ENCODE assay signal across 8 cellular contexts in genomic region chr17:78779271-78779600, GRCh38. TPM values are rescaled to one million over a fixed set of nuclear protein-coding genes. Genes with fewer than 3 reads are reported as not detected.
DNase-seq lines count a peak whose midpoint lies in the region; ATAC-seq and TF ChIP-seq lines count a peak whose summit lies in the region.
"Not testable (repeated sequence)": the region's sequence is repeated elsewhere in the genome, so short reads cannot be mapped to it uniquely, and the experiment has no call there.

No MANE protein-coding gene starts in this region.

- H3K4me1 Mint-ChIP-seq in activated CD4-positive, alpha-beta memory T cell treated with anti-CD3 and anti-CD28 coated beads for 36 hours (ENCODE audit: low read depth) = peaks cover 47% of the 10 kb centered on the region
- H3K4me1 Mint-ChIP-seq in naive thymus-derived CD4-positive, alpha-beta T cell = peaks cover 30 to 63% (median 51%) of the 10 kb centered on the region in 7 donors
- peaks cover 67% of the 10 kb centered on the region for H3K4me1 Mint-ChIP-seq in stimulated activated memory B cell treated with anti-CD40 and anti-IgM and Interleukin-4, amounts not matched to agents 10 μg/mL and 1 μg/mL and 100 μg/mL, for 72 hours

- H3K36me3 Mint-ChIP-seq in activated CD4-positive, alpha-beta memory T cell treated with anti-CD3 and anti-CD28 coated beads for 36 hours = peaks cover 34% of the 10 kb centered on the region
- peaks cover 0 to 35% (median 6%) of the 10 kb centered on the region in 5 donors for H3K36me3 Mint-ChIP-seq in naive thymus-derived CD4-positive, alpha-beta T cell
- peaks cover 13% of the 10 kb centered on the region for H3K36me3 Mint-ChIP-seq in stimulated activated memory B cell treated with anti-CD40 and anti-IgM and Interleukin-4, amounts not matched to agents 10 μg/mL and 1 μg/mL and 100 μg/mL, for 72 hours

- H3K27ac ChIP-seq in HEK293 (ENCODE audit: extremely low read depth, low read depth, low read length) = not testable (repeated sequence)
- H3K27ac ChIP-seq in OCI-LY7 (ENCODE audit: low read depth, low read length, poor library complexity, severe bottlenecking) (peak overlapping the region; percentile 85), adrenal gland (peak overlapping the region in 3 of 5 donors; percentile 10 to 92 (median 56)), gastroesophageal sphincter (peak overlapping the region in 3 of 4 donors; percentile 66 to 97 (median 95))
- peak overlapping the region; percentile 94 for H3K27ac ChIP-seq in naive thymus-derived CD4-positive, alpha-beta T cell (ENCODE audit: low read depth, low read length)

- not testable (repeated sequence) for H3K27me3 Mint-ChIP-seq in activated CD4-positive, alpha-beta memory T cell treated with anti-CD3 and anti-CD28 coated beads for 36 hours; naive thymus-derived CD4-positive, alpha-beta T cell; stimulated activated memory B cell treated with anti-CD40 and anti-IgM and Interleukin-4, amounts not matched to agents 10 μg/mL and 1 μg/mL and 100 μg/mL, for 72 hours

- not testable (repeated sequence) for ATAC-seq in gastroesophageal sphincter; naive thymus-derived CD4-positive, alpha-beta T cell; stimulated activated memory B cell treated with anti-CD40 and anti-IgM and Interleukin-4, amounts not matched to agents 10 μg/mL and 1 μg/mL and 100 μg/mL, for 72 hours

- not testable (repeated sequence) for TF ChIP-seq EP300 in gastroesophageal sphincter (IDR thresholded peaks at IDR 0.05)

- WGBS in adrenal gland, 4 donors = 68 to 87% (median 83%) methylated on average over 5 of the region's 5 CpGs
- WGBS in gastroesophageal sphincter (ENCODE audit: low coverage in 1 of 2), 2 donors = 77% methylated on average over 2 of the region's 5 CpGs; no CpG with 5 or more reads in 1 of the 2 donors

- DNase-seq in AML-193 (lab: John Stamatoyannopoulos, UW) = peak; percentile 39 to 45
- not testable (repeated sequence) for DNase-seq in OCI-LY7 (ENCODE audit: low spot score); activated CD4-positive, alpha-beta memory T cell treated with anti-CD3 and anti-CD28 coated beads for 36 hours; adrenal gland
- peak in 1 of 9 donors; percentile 23 for DNase-seq in naive thymus-derived CD4-positive, alpha-beta T cell

- H3K4me3 Mint-ChIP-seq in activated CD4-positive, alpha-beta memory T cell treated with anti-CD3 and anti-CD28 coated beads for 36 hours = peak overlapping the region; percentile 90
- H3K4me3 Mint-ChIP-seq in naive thymus-derived CD4-positive, alpha-beta T cell = peak overlapping the region in 8 of 10 donors; percentile 89 to 99 (median 96)
- peak overlapping the region; percentile 82 for H3K4me3 Mint-ChIP-seq in stimulated activated memory B cell treated with anti-CD40 and anti-IgM and Interleukin-4, amounts not matched to agents 10 μg/mL and 1 μg/mL and 100 μg/mL, for 72 hours

- not testable (repeated sequence) for BruUV-seq in OCI-LY7 (replicated peaks; lab: Mats Ljungman, UMichigan)

- H3K9me3 ChIP-seq in HEK293 (ENCODE audit: control insufficient read depth, insufficient read depth, low read depth, low read length); OCI-LY7 (ENCODE audit: low read length); adrenal gland (replicated peaks in 1 of 3); gastroesophageal sphincter; naive thymus-derived CD4-positive, alpha-beta T cell (ENCODE audit: control insufficient read depth in 2 of 3, low read length in 3 of 3): not testable (repeated sequence)

- not testable (repeated sequence) for H2AFZ ChIP-seq in OCI-LY7 (ENCODE audit: low read length)

- peak overlapping the region; percentile 83 for H3K4me2 ChIP-seq in OCI-LY7 (ENCODE audit: low read length)

- peaks cover 77% of the 10 kb centered on the region for H3K79me2 ChIP-seq in OCI-LY7 (ENCODE audit: insufficient read depth, low read depth, low read length)

- not testable (repeated sequence) for H3K36me3 ChIP-seq in HEK293 (ENCODE audit: control insufficient read depth in 2 of 2, insufficient read depth in 1 of 2, low read length in 2 of 2); OCI-LY7 (ENCODE audit: insufficient read depth, low read length); adrenal gland (replicated peaks in 1 of 2); gastroesophageal sphincter; naive thymus-derived CD4-positive, alpha-beta T cell (ENCODE audit: control insufficient read depth in 2 of 3, insufficient read depth in 3 of 3, low read length in 3 of 3)

- H3K4me3 ChIP-seq in HEK293 (ENCODE audit: low read depth, low read length) = not testable (repeated sequence)
- H3K4me3 ChIP-seq in OCI-LY7 (ENCODE audit: low read depth, low read length, poor library complexity, severe bottlenecking) (peak overlapping the region; percentile 91), adrenal gland (peak overlapping the region in 1 of 4 donors; percentile 6), gastroesophageal sphincter (peak overlapping the region in 1 of 2 donors; percentile 100)
- peak overlapping the region; percentile 61 for H3K4me3 ChIP-seq in naive thymus-derived CD4-positive, alpha-beta T cell (ENCODE audit: low read length)

- not testable (repeated sequence) for H4K20me1 ChIP-seq in OCI-LY7 (ENCODE audit: insufficient read depth, low read length)

- not testable (repeated sequence) for H3K9me2 ChIP-seq in OCI-LY7 (ENCODE audit: insufficient read depth, low read length)

- H3K4me1 ChIP-seq in HEK293 (ENCODE audit: control insufficient read depth, insufficient read depth, low read length) = not testable (repeated sequence)
- H3K4me1 ChIP-seq in OCI-LY7 (ENCODE audit: insufficient read depth, low read length, poor library complexity, severe bottlenecking) = peaks cover 59% of the 10 kb centered on the region
- peaks cover 14 to 68% of the 10 kb centered on the region in 2 donors for H3K4me1 ChIP-seq in adrenal gland (replicated peaks in 1 of 2)
- peaks cover 0 to 60% (median 13%) of the 10 kb centered on the region in 3 donors for H3K4me1 ChIP-seq in gastroesophageal sphincter
- peaks cover 39 to 52% of the 10 kb centered on the region in 2 donors for H3K4me1 ChIP-seq in naive thymus-derived CD4-positive, alpha-beta T cell (ENCODE audit: control insufficient read depth in 2 of 2, insufficient read depth in 2 of 2, low read length in 2 of 2)

- not testable (repeated sequence) for TF ChIP-seq CTCF in HEK293 (tag by site-specific recombination; IDR thresholded peaks at IDR 0.05); OCI-LY7 (conservative IDR thresholded peaks at IDR 0.05; ENCODE audit: low read length); adrenal gland (IDR thresholded peaks at IDR 0.05); gastroesophageal sphincter (IDR thresholded peaks at IDR 0.05)

- intact Hi-C loops in OCI-LY7 (cut with micrococcal nuclease; ENCODE audit: unreplicated experiment); adrenal gland (cut with DNase I): not testable (repeated sequence)
- intact Hi-C loops in activated CD4-positive, alpha-beta memory T cell treated with anti-CD3 and anti-CD28 coated beads for 36 hours (cut with micrococcal nuclease) = loop anchor here (1.0 to 5.0 kb wide), 2 partner anchors 31 to 42 kb away; no protein-coding TSS in a partner anchor
- intact Hi-C loops in naive thymus-derived CD4-positive, alpha-beta T cell (cut with micrococcal nuclease) = loop anchor here (1.0 to 5.0 kb wide), 6 partner anchors 10 to 422 kb away; no protein-coding TSS in a partner anchor

- not testable (repeated sequence) for TF ChIP-seq POLR2A in adrenal gland (IDR thresholded peaks at IDR 0.05); gastroesophageal sphincter (IDR thresholded peaks at IDR 0.05)

- POLR2A ChIA-PET in HEK293 (lab: Yijun Ruan, JAX) = not testable (repeated sequence)
- POLR2A ChIA-PET in OCI-LY7 (lab: Charles Lee) = interaction anchor here (0.7 to 2.7 kb wide), 4 partner anchors 20 to 47 kb away, joined by 5 to 16 read pairs (median 6); no protein-coding TSS in a partner anchor
- POLR2A ChIA-PET in activated CD4-positive, alpha-beta memory T cell treated with anti-CD3 and anti-CD28 coated beads for 36 hours (lab: Charles Lee) = interaction anchor here (0.6 to 18.3 kb wide), 9 partner anchors 10 to 1058 kb away, joined by 3 to 481 read pairs (median 7); no protein-coding TSS in a partner anchor
- POLR2A ChIA-PET in naive thymus-derived CD4-positive, alpha-beta T cell (lab: Charles Lee) = interaction anchor here (0.7 to 3.7 kb wide), 21 partner anchors 10 to 821 kb away, joined by 3 to 43 read pairs (median 9); partner anchors contain the start of genes TNRC6C and USP36

- H3K9me3 Mint-ChIP-seq in activated CD4-positive, alpha-beta memory T cell treated with anti-CD3 and anti-CD28 coated beads for 36 hours; naive thymus-derived CD4-positive, alpha-beta T cell; stimulated activated memory B cell treated with anti-CD40 and anti-IgM and Interleukin-4, amounts not matched to agents 10 μg/mL and 1 μg/mL and 100 μg/mL, for 72 hours: not testable (repeated sequence)

- H3K27ac Mint-ChIP-seq in activated CD4-positive, alpha-beta memory T cell treated with anti-CD3 and anti-CD28 coated beads for 36 hours = peak overlapping the region; percentile 98
- peak overlapping the region in 8 of 9 donors; percentile 95 to 99 (median 97) for H3K27ac Mint-ChIP-seq in naive thymus-derived CD4-positive, alpha-beta T cell
- H3K27ac Mint-ChIP-seq in stimulated activated memory B cell treated with anti-CD40 and anti-IgM and Interleukin-4, amounts not matched to agents 10 μg/mL and 1 μg/mL and 100 μg/mL, for 72 hours = peak overlapping the region; percentile 89

- CTCF ChIA-PET in HEK293 (lab: Yijun Ruan, JAX) = not testable (repeated sequence)
- CTCF ChIA-PET in OCI-LY7 (lab: Charles Lee; ENCODE audit: unreplicated experiment) = interaction anchor here (1.0 kb wide), 1 partner anchor 31 kb away, joined by 4 read pairs; no protein-coding TSS in a partner anchor
- CTCF ChIA-PET in activated CD4-positive, alpha-beta memory T cell treated with anti-CD3 and anti-CD28 coated beads for 36 hours (lab: Charles Lee) = interaction anchor here (1.7 kb wide), 1 partner anchor 31 kb away, joined by 6 read pairs; no protein-coding TSS in a partner anchor
- CTCF ChIA-PET in naive thymus-derived CD4-positive, alpha-beta T cell (lab: Charles Lee) = interaction anchor here (0.7 to 2.4 kb wide), 4 partner anchors 10 to 317 kb away, joined by 5 to 13 read pairs (median 6); no protein-coding TSS in a partner anchor

- H3K27me3 ChIP-seq in adrenal gland; gastroesophageal sphincter; naive thymus-derived CD4-positive, alpha-beta T cell (ENCODE audit: control insufficient read depth in 2 of 2, insufficient read depth in 2 of 2, low read length in 2 of 2): not testable (repeated sequence)

RNA-seq across cellular contexts. Expression of gene CYTH1, which starts 2.8 kb away (rescaled TPM):
- 73.0 and 88.1 TPM in 2 replicates for total RNA-seq in OCI-LY7 (2014; rRNA removed; shearing (Covaris generic))
- total RNA-seq in OCI-LY7 (2022) (148 and 156 TPM in 2 replicates), adrenal gland (100 to 1,000 TPM in 1 of 8 donors, 10 to 100 TPM in 7; 26.0 to 141 (median 56.2) TPM), gastroesophageal sphincter (10 to 100 TPM; 26.9 to 38.0 (median 31.0) TPM)
- total RNA-seq in activated CD4-positive, alpha-beta memory T cell treated with anti-CD3 and anti-CD28 coated beads for 36 hours = 100 to 1,000 TPM; 184 to 204 TPM
- polyA plus RNA-seq in adrenal gland = 10 to 100 TPM; 32.6 to 45.2 (median 35.3) TPM
- 100 to 1,000 TPM; 297 to 452 (median 420) TPM for total RNA-seq in naive thymus-derived CD4-positive, alpha-beta T cell
- polyA plus RNA-seq in naive thymus-derived CD4-positive, alpha-beta T cell = 100 to 1,000 TPM; 314 to 395 TPM
